Comparison of ENCODE assay signal across 11 cellular contexts in the genomic region with DNA sequence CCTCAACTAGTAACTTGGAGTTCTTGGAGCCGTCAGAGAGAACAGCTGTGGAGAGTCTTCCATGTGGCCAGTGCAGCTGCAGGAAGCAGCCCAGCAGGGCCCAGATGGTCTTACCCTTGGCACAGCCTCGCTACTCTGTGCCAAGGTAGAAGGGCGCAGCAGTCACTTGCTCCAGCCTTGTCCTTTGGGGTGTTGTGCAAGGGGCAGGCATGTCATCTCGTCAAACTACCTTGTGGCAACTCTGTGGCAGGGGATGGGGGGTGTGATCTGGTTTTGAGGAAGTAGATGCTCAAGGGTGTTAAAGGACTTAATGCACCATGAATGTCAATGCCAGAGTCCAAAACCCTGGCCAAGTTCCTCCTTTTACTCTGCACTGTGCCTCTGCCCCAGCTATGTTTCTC. TPM values are rescaled to one million over a fixed set of nuclear protein-coding genes. Genes with fewer than 3 reads are reported as not detected.
A peak's percentile ranks its signal among the peaks of the same experiment; 100 is the strongest.
DNase-seq lines count a peak whose midpoint lies in the region; ATAC-seq and TF ChIP-seq lines count a peak whose summit lies in the region.
"Had no signal": no experiment of that assay in that cellular context is flagged by ENCODE, and none has a peak within 500 bp of the region (broad histone marks: within the 10 kb centered on the region; RNA-seq: fewer than 3 reads in every experiment).

No MANE protein-coding gene starts in this region.

- H3K9me3 Mint-ChIP-seq in central memory CD8-positive, alpha-beta T cell: no peaks in the 10 kb centered on the region
- H3K9me3 Mint-ChIP-seq in GM23338: no peaks in the 10 kb centered on the region
- H3K9me3 Mint-ChIP-seq: activated T-helper 1 cell treated with anti-CD3 and anti-CD28 coated beads, Interleukin-12 subunit alpha, Interleukin-12 subunit beta, Interleukin-2, Interleukin-4 antibody, amounts not matched to agents 30 ng/mL and 10 ng/mL and 1 ng/mL, durations not matched to agents 14 hours and 24 hours and 36 hours had no signal

- TF ChIP-seq CTCF in mucosa of descending colon (IDR thresholded peaks at IDR 0.05) (no peak), GM23338 (conservative IDR thresholded peaks at IDR 0.05; ENCODE audit: low read depth in 2 of 2) (no peak)

- H3K4me2 ChIP-seq in GM23338: no peak overlapping the region
- H3K4me2 ChIP-seq: smooth muscle cell had no signal

- H3F3A ChIP-seq in GM23338 (replicated peaks; ENCODE audit: low read depth): 0 out of 2 replicates have a peak, but pooled peaks cover 9% of the 10 kb centered on the region

- intact Hi-C loops in mucosa of descending colon (cut with DNase I, micrococcal nuclease): loop anchor here in 1 of 2 donors (2.0 kb wide), 1 partner anchor 155 kb away; no protein-coding TSS in a partner anchor

- H2AFZ ChIP-seq in GM23338: no peak overlapping the region

- peaks cover 18% of the 10 kb centered on the region for H3K4me1 Mint-ChIP-seq in central memory CD8-positive, alpha-beta T cell
- H3K4me1 Mint-ChIP-seq in GM23338: 0 out of 3 replicates have a peak, but pooled peaks cover 2% of the 10 kb centered on the region

- H4K20me1 ChIP-seq in GM23338 (replicated peaks; ENCODE audit: insufficient read depth): peaks cover 10% of the 10 kb centered on the region

- H3K79me2 ChIP-seq in GM23338 (replicated peaks; ENCODE audit: insufficient read depth): no peaks in the 10 kb centered on the region

- H3K4me3 ChIP-seq in mucosa of descending colon (no peak overlapping the region), GM23338 (no peak overlapping the region)
- H3K4me3 ChIP-seq: smooth muscle cell had no signal

- H3K27ac Mint-ChIP-seq in central memory CD8-positive, alpha-beta T cell (ENCODE audit: low read depth): no peak overlapping the region
- no peak overlapping the region for H3K27ac Mint-ChIP-seq in GM23338
- H3K27ac Mint-ChIP-seq: activated T-helper 1 cell treated with anti-CD3 and anti-CD28 coated beads, Interleukin-12 subunit alpha, Interleukin-12 subunit beta, Interleukin-2, Interleukin-4 antibody, amounts not matched to agents 30 ng/mL and 10 ng/mL and 1 ng/mL, durations not matched to agents 14 hours and 24 hours and 36 hours had no signal

- H3K27me3 ChIP-seq in GM23338 (ENCODE audit: insufficient read depth): no peaks in the 10 kb centered on the region

- no peaks in the 10 kb centered on the region for H3K27me3 Mint-ChIP-seq in central memory CD8-positive, alpha-beta T cell
- peaks cover 8% of the 10 kb centered on the region for H3K27me3 Mint-ChIP-seq in GM23338 (ENCODE audit: insufficient read depth, low read depth, poor library complexity)

- H3K9me2 ChIP-seq in GM23338 (ENCODE audit: insufficient read depth): no peaks in the 10 kb centered on the region

- H3K27ac ChIP-seq in GM23338 (ENCODE audit: low read depth): no peak overlapping the region

- H3K36me3 ChIP-seq in mucosa of descending colon (ENCODE audit: low read depth) (peaks cover 7% of the 10 kb centered on the region), GM23338 (ENCODE audit: insufficient read depth) (peaks cover 12% of the 10 kb centered on the region; the same call in 1 of the 2 replicates)

- no peak overlapping the region for H3K4me3 Mint-ChIP-seq in central memory CD8-positive, alpha-beta T cell
- no peak overlapping the region for H3K4me3 Mint-ChIP-seq in GM23338
- H3K4me3 Mint-ChIP-seq: activated T-helper 1 cell treated with anti-CD3 and anti-CD28 coated beads, Interleukin-12 subunit alpha, Interleukin-12 subunit beta, Interleukin-2, Interleukin-4 antibody, amounts not matched to agents 30 ng/mL and 10 ng/mL and 1 ng/mL, durations not matched to agents 14 hours and 24 hours and 36 hours had no signal

- H3K4me1 ChIP-seq in mucosa of descending colon (ENCODE audit: low read depth): no peaks in the 10 kb centered on the region
- no peaks in the 10 kb centered on the region; the same call in 1 of the 2 replicates for H3K4me1 ChIP-seq in GM23338 (ENCODE audit: insufficient read depth)

- peaks cover 20% of the 10 kb centered on the region for H3K36me3 Mint-ChIP-seq in central memory CD8-positive, alpha-beta T cell (ENCODE audit: insufficient read depth)
- H3K36me3 Mint-ChIP-seq in GM23338 (ENCODE audit: low read depth): peaks cover 60% of the 10 kb centered on the region

- H3K9me3 ChIP-seq in mucosa of descending colon: no peaks in the 10 kb centered on the region

- DNase-seq in Ammon's horn (ENCODE audit: low spot score): peak; percentile 72
- DNase-seq in NOMO-1 treated with DMSO at 0.1 percent for 48 hours (lab: John Stamatoyannopoulos, UW; ENCODE audit: unreplicated experiment): peak; percentile 98
- DNase-seq in central memory CD8-positive, alpha-beta T cell (ENCODE audit: low spot score in 2 of 2): no peak
- no peak for DNase-seq in mucosa of descending colon
- no peak for DNase-seq in SHP77 (lab: John Stamatoyannopoulos, UW)
- no peak for DNase-seq in NCI-H187 (lab: John Stamatoyannopoulos, UW)
- DNase-seq in NCI-H2227 treated with DMSO at 0.1 percent for 48 hours (lab: John Stamatoyannopoulos, UW): no peak
- no peak for DNase-seq in GM23338 (ENCODE audit: low spot score)
- DNase-seq: NCI-H2171 had no signal

- peak; percentile 31 for ATAC-seq in central memory CD8-positive, alpha-beta T cell (replicated peaks; ENCODE audit: extremely low read depth, poor library complexity, severe bottlenecking)
- ATAC-seq in mucosa of descending colon (peak; percentile 50), GM23338 (no peak)

TF ChIP-seq in GM23338, 12 proteins besides CTCF, POLR2A, EP300 and RAD21 (continues in another document):
- TF ChIP-seq CREB1 (CRISPR knock-in tag; IDR thresholded peaks at IDR 0.05; ENCODE audit: low read depth) (no peak), ZNF114 (CRISPR knock-in tag; IDR thresholded peaks at IDR 0.05) (no peak), NANOG (IDR thresholded peaks at IDR 0.05; ENCODE audit: borderline replicate concordance) (no peak), EZH2 (IDR thresholded peaks at IDR 0.05; ENCODE audit: low read depth, unreplicated experiment) (no peak), ZNF331 (CRISPR knock-in tag; IDR thresholded peaks at IDR 0.05; ENCODE audit: low read depth) (no peak), STAT1 (IDR thresholded peaks at IDR 0.05; ENCODE audit: unreplicated experiment) (no peak), POLR2AphosphoS5 (IDR thresholded peaks at IDR 0.05; ENCODE audit: low read depth) (no peak)
- TF ChIP-seq, protein P1, sequence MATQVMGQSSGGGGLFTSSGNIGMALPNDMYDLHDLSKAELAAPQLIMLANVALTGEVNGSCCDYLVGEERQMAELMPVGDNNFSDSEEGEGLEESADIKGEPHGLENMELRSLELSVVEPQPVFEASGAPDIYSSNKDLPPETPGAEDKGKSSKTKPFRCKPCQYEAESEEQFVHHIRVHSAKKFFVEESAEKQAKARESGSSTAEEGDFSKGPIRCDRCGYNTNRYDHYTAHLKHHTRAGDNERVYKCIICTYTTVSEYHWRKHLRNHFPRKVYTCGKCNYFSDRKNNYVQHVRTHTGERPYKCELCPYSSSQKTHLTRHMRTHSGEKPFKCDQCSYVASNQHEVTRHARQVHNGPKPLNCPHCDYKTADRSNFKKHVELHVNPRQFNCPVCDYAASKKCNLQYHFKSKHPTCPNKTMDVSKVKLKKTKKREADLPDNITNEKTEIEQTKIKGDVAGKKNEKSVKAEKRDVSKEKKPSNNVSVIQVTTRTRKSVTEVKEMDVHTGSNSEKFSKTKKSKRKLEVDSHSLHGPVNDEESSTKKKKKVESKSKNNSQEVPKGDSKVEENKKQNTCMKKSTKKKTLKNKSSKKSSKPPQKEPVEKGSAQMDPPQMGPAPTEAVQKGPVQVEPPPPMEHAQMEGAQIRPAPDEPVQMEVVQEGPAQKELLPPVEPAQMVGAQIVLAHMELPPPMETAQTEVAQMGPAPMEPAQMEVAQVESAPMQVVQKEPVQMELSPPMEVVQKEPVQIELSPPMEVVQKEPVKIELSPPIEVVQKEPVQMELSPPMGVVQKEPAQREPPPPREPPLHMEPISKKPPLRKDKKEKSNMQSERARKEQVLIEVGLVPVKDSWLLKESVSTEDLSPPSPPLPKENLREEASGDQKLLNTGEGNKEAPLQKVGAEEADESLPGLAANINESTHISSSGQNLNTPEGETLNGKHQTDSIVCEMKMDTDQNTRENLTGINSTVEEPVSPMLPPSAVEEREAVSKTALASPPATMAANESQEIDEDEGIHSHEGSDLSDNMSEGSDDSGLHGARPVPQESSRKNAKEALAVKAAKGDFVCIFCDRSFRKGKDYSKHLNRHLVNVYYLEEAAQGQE (IDR thresholded peaks at IDR 0.05; ENCODE audit: unreplicated experiment): no peak
- TF ChIP-seq, protein P2, sequence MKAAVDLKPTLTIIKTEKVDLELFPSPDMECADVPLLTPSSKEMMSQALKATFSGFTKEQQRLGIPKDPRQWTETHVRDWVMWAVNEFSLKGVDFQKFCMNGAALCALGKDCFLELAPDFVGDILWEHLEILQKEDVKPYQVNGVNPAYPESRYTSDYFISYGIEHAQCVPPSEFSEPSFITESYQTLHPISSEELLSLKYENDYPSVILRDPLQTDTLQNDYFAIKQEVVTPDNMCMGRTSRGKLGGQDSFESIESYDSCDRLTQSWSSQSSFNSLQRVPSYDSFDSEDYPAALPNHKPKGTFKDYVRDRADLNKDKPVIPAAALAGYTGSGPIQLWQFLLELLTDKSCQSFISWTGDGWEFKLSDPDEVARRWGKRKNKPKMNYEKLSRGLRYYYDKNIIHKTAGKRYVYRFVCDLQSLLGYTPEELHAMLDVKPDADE (IDR thresholded peaks at IDR 0.05): no peak

RNA-seq across cellular contexts. Expression of a gene that starts 34.2 kb away (rescaled TPM):
- 10 to 100 TPM; 51.8 to 70.8 (median 56.2) TPM for total RNA-seq in mucosa of descending colon
- 59.7 and 66.3 TPM in 2 replicates for total RNA-seq in GM23338 (2014; rRNA removed; shearing (Covaris generic))
- 15.8 and 18.2 TPM in 2 replicates for polyA plus RNA-seq in GM23338 (2016; fragmentation: Nextera tagmentation; extraction: Ambion mirVana)

Comparison
In these comparisons a context has a peak if more than half of its experiments do, and no peak if none do; other contexts are left out.
1. DNase-seq: peak in Ammon's horn (single experiment) and NOMO-1 treated with DMSO at 0.1 percent for 48 hours (single experiment); none in central memory CD8-positive, alpha-beta T cell (0 of 2), mucosa of descending colon (0 of 3), SHP77 (0 of 2), NCI-H187 (0 of 2), NCI-H2227 treated with DMSO at 0.1 percent for 48 hours (single experiment) and GM23338 (single experiment).